ENCODE assay signal across 21 cellular contexts in genomic region chr1:214902636-214903320, GRCh38.
DNase-seq lines count a peak whose midpoint lies in the region; ATAC-seq and TF ChIP-seq lines count a peak whose summit lies in the region.
"Had no signal": no experiment of that assay in that cellular context is flagged by ENCODE, and none has a peak within 500 bp of the region (broad histone marks: within the 10 kb centered on the region; RNA-seq: fewer than 3 reads in every experiment).

No MANE protein-coding gene starts in this region.

- no peaks in the 10 kb centered on the region for H3K27me3 ChIP-seq in foreskin keratinocyte

- CTCF ChIA-PET in activated naive CD4-positive, alpha-beta T cell treated with anti-CD3 and anti-CD28 coated beads, Interleukin-2, amount 10 ng/mL, durations not matched to agents 7 days and 5 days (lab: Charles Lee): no interaction called here

- TF ChIP-seq CTCF in astrocyte of the cerebellum (IDR thresholded peaks at IDR 0.05; ENCODE audit: low read depth, low read length, missing control alignments) (no peak), foreskin keratinocyte (conservative IDR thresholded peaks at IDR 0.05) (no peak), progenitor cell of endocrine pancreas (IDR thresholded peaks at IDR 0.05; ENCODE audit: unreplicated experiment) (no peak)

- H3K9me3 Mint-ChIP-seq in activated naive CD4-positive, alpha-beta T cell treated with anti-CD3 and anti-CD28 coated beads, Interleukin-2, amount 10 ng/mL, durations not matched to agents 7 days and 5 days: no peaks in the 10 kb centered on the region
- no peaks in the 10 kb centered on the region for H3K9me3 Mint-ChIP-seq in progenitor cell of endocrine pancreas (ENCODE audit: low read depth)
- H3K9me3 Mint-ChIP-seq: activated T-helper 1 cell treated with anti-CD3 and anti-CD28 coated beads, Interleukin-12 subunit alpha, Interleukin-12 subunit beta, Interleukin-2, Interleukin-4 antibody, amounts not matched to agents 30 ng/mL and 10 ng/mL and 1 ng/mL, durations not matched to agents 14 hours and 24 hours and 36 hours; effector memory CD8-positive, alpha-beta T cell; H9 had no signal

- peaks cover 28% of the 10 kb centered on the region for H3K4me1 ChIP-seq in foreskin keratinocyte

- H3K4me3 Mint-ChIP-seq in activated naive CD4-positive, alpha-beta T cell treated with anti-CD3 and anti-CD28 coated beads, Interleukin-2, amount 10 ng/mL, durations not matched to agents 7 days and 5 days: no peak overlapping the region
- no peak overlapping the region for H3K4me3 Mint-ChIP-seq in progenitor cell of endocrine pancreas (ENCODE audit: low read depth)
- H3K4me3 Mint-ChIP-seq: activated T-helper 1 cell treated with anti-CD3 and anti-CD28 coated beads, Interleukin-12 subunit alpha, Interleukin-12 subunit beta, Interleukin-2, Interleukin-4 antibody, amounts not matched to agents 30 ng/mL and 10 ng/mL and 1 ng/mL, durations not matched to agents 14 hours and 24 hours and 36 hours; effector memory CD8-positive, alpha-beta T cell; H9 had no signal

- H3K4me3 ChIP-seq in astrocyte of the cerebellum (ENCODE audit: low read depth, low read length): no peak overlapping the region

- no peaks in the 10 kb centered on the region for H3K27me3 Mint-ChIP-seq in activated naive CD4-positive, alpha-beta T cell treated with anti-CD3 and anti-CD28 coated beads, Interleukin-2, amount 10 ng/mL, durations not matched to agents 7 days and 5 days
- no peaks in the 10 kb centered on the region for H3K27me3 Mint-ChIP-seq in progenitor cell of endocrine pancreas
- H3K27me3 Mint-ChIP-seq: effector memory CD8-positive, alpha-beta T cell had no signal

- ATAC-seq in foreskin keratinocyte (peak; percentile 85), GM19463 (IDR thresholded peaks at IDR 0.05; ENCODE audit: unreplicated experiment) (no peak)
- ATAC-seq: effector memory CD8-positive, alpha-beta T cell had no signal

- H3K4me1 Mint-ChIP-seq in activated naive CD4-positive, alpha-beta T cell treated with anti-CD3 and anti-CD28 coated beads, Interleukin-2, amount 10 ng/mL, durations not matched to agents 7 days and 5 days: no peaks in the 10 kb centered on the region
- no peaks in the 10 kb centered on the region for H3K4me1 Mint-ChIP-seq in progenitor cell of endocrine pancreas (ENCODE audit: low read depth)

- in situ Hi-C loops in astrocyte of the cerebellum (cut with HindIII; ENCODE audit: low sequenced_read_pairs): no loop called here

- DNase-seq in AG08395 (ENCODE audit: low spot score): peak; percentile 62
- peak; percentile 79 for DNase-seq in HS-27A (ENCODE audit: low read depth)
- DNase-seq in astrocyte of the cerebellum (ENCODE audit: low read depth): peak; percentile 19
- peak; percentile 73 to 86 for DNase-seq in foreskin keratinocyte
- no peak for DNase-seq in caudate nucleus (lab: John Stamatoyannopoulos, UW)
- no peak for DNase-seq in activated naive CD4-positive, alpha-beta T cell treated with anti-CD3 and anti-CD28 coated beads, Interleukin-2, amount 10 ng/mL, durations not matched to agents 7 days and 5 days
- no peak for DNase-seq in progenitor cell of endocrine pancreas (ENCODE audit: low spot score, unreplicated experiment)
- DNase-seq: activated CD4-positive, alpha-beta T cell treated with anti-CD3 and anti-CD28 coated beads, Interleukin-2, amount 50 U/mL, for 48 hours; AML-193; anterior cingulate cortex; effector memory CD8-positive, alpha-beta T cell; H9; MM.1S; NCI-H2081 treated with DMSO at 0.1 percent for 48 hours; NCI-H82; posterior cingulate gyrus; SHP77 treated with DMSO at 0.1 percent for 48 hours; substantia nigra had no signal

- no peaks in the 10 kb centered on the region for H3K36me3 Mint-ChIP-seq in activated naive CD4-positive, alpha-beta T cell treated with anti-CD3 and anti-CD28 coated beads, Interleukin-2, amount 10 ng/mL, durations not matched to agents 7 days and 5 days
- no peaks in the 10 kb centered on the region for H3K36me3 Mint-ChIP-seq in progenitor cell of endocrine pancreas (ENCODE audit: insufficient read depth)

- H3K27ac ChIP-seq in foreskin keratinocyte (peak overlapping the region; percentile 78), caudate nucleus (ENCODE audit: low read depth, low read length) (no peak overlapping the region)
- H3K27ac ChIP-seq: HL-60 had no signal

- no peak overlapping the region for H3K27ac Mint-ChIP-seq in activated naive CD4-positive, alpha-beta T cell treated with anti-CD3 and anti-CD28 coated beads, Interleukin-2, amount 10 ng/mL, durations not matched to agents 7 days and 5 days
- H3K27ac Mint-ChIP-seq in progenitor cell of endocrine pancreas: no peak overlapping the region
- H3K27ac Mint-ChIP-seq: activated T-helper 1 cell treated with anti-CD3 and anti-CD28 coated beads, Interleukin-12 subunit alpha, Interleukin-12 subunit beta, Interleukin-2, Interleukin-4 antibody, amounts not matched to agents 30 ng/mL and 10 ng/mL and 1 ng/mL, durations not matched to agents 14 hours and 24 hours and 36 hours; effector memory CD8-positive, alpha-beta T cell; H9 had no signal

Comparison
In these comparisons a context has a peak if more than half of its experiments do, and no peak if none do; other contexts are left out.
1. DNase-seq: peak in AG08395 (single experiment), HS-27A (single experiment), astrocyte of the cerebellum (single experiment) and foreskin keratinocyte (2 of 2); none in caudate nucleus (0 of 61), activated naive CD4-positive, alpha-beta T cell treated with anti-CD3 and anti-CD28 coated beads, Interleukin-2, amount 10 ng/mL, durations not matched to agents 7 days and 5 days (single experiment) and progenitor cell of endocrine pancreas (single experiment).